8 cellular contexts compared by ENCODE assay signal in genomic region chr17:75776399-75777242, GRCh38. TPM values are rescaled to one million over a fixed set of nuclear protein-coding genes. Genes with fewer than 3 reads are reported as not detected.
DNase-seq lines count a peak whose midpoint lies in the region; ATAC-seq and TF ChIP-seq lines count a peak whose summit lies in the region.

No MANE protein-coding gene starts in this region.

- peak overlapping the region; percentile 88 for H3K4me3 Mint-ChIP-seq in activated CD8-positive, alpha-beta T cell treated with anti-CD3 and anti-CD28 coated beads for 36 hours
- peak overlapping the region; percentile 62 to 77 for H3K4me3 Mint-ChIP-seq in stimulated activated naive B cell treated with anti-CD40 and anti-IgM and Interleukin-4, amounts not matched to agents 10 μg/mL and 1 μg/mL and 100 μg/mL, for 72 hours

- H3K27me3 ChIP-seq in A673 (replicated peaks; ENCODE audit: insufficient read depth, low read depth, low read length, poor library complexity) (no peaks in the 10 kb centered on the region), right cardiac atrium (ENCODE audit: control insufficient read depth, insufficient read depth) (no peaks in the 10 kb centered on the region)

- BruUV-seq in A673 (replicated peaks; lab: Mats Ljungman, UMichigan) = no TSS peak

- H3K4me3 ChIP-seq in A673 (ENCODE audit: low read depth, low read length, poor library complexity, severe bottlenecking) (peak overlapping the region; percentile 88), right cardiac atrium (ENCODE audit: low read length) (peak overlapping the region; percentile 87)

- ATAC-seq in activated CD8-positive, alpha-beta T cell treated with anti-CD3 and anti-CD28 coated beads for 36 hours = no peak
- ATAC-seq in right cardiac atrium = no peak
- ATAC-seq in stimulated activated naive B cell treated with anti-CD40 and anti-IgM and Interleukin-4, amounts not matched to agents 10 μg/mL and 1 μg/mL and 100 μg/mL, for 72 hours (replicated peaks) = peak; percentile 4 to 17

- H3K4me1 ChIP-seq in A673 (ENCODE audit: insufficient read depth, low read length, poor library complexity, severe bottlenecking) (peaks cover 14% of the 10 kb centered on the region), right cardiac atrium (ENCODE audit: control insufficient read depth, insufficient read depth, low read length) (peaks cover 3% of the 10 kb centered on the region)

- H3K9me3 Mint-ChIP-seq in activated CD8-positive, alpha-beta T cell treated with anti-CD3 and anti-CD28 coated beads for 36 hours = no peaks in the 10 kb centered on the region
- no peaks in the 10 kb centered on the region for H3K9me3 Mint-ChIP-seq in stimulated activated naive B cell treated with anti-CD40 and anti-IgM and Interleukin-4, amounts not matched to agents 10 μg/mL and 1 μg/mL and 100 μg/mL, for 72 hours

- peaks cover 30% of the 10 kb centered on the region for H3K4me1 Mint-ChIP-seq in activated CD8-positive, alpha-beta T cell treated with anti-CD3 and anti-CD28 coated beads for 36 hours (ENCODE audit: low read depth)
- H3K4me1 Mint-ChIP-seq in stimulated activated naive B cell treated with anti-CD40 and anti-IgM and Interleukin-4, amounts not matched to agents 10 μg/mL and 1 μg/mL and 100 μg/mL, for 72 hours = peaks cover 23 to 53% of the 10 kb centered on the region in 2 donors

- H3K9me3 ChIP-seq in A673 (ENCODE audit: low read depth, low read length, poor library complexity, severe bottlenecking) (no peaks in the 10 kb centered on the region), right cardiac atrium (ENCODE audit: control insufficient read depth, low read length) (no peaks in the 10 kb centered on the region)

- intact Hi-C loops in A673 (cut with micrococcal nuclease; ENCODE audit: unreplicated experiment) (no loop called here), right cardiac atrium (cut with DNase I) (no loop called here)
- intact Hi-C loops in activated CD8-positive, alpha-beta T cell treated with anti-CD3 and anti-CD28 coated beads for 36 hours (cut with micrococcal nuclease) = no loop called here

- H3K27ac Mint-ChIP-seq in activated CD8-positive, alpha-beta T cell treated with anti-CD3 and anti-CD28 coated beads for 36 hours = peak overlapping the region; percentile 70
- peak overlapping the region; percentile 91 for H3K27ac Mint-ChIP-seq in stimulated activated naive B cell treated with anti-CD40 and anti-IgM and Interleukin-4, amounts not matched to agents 10 μg/mL and 1 μg/mL and 100 μg/mL, for 72 hours

- peaks cover 31% of the 10 kb centered on the region for H3K36me3 Mint-ChIP-seq in activated CD8-positive, alpha-beta T cell treated with anti-CD3 and anti-CD28 coated beads for 36 hours (ENCODE audit: low read depth)
- peaks cover 35 to 51% of the 10 kb centered on the region in 2 donors for H3K36me3 Mint-ChIP-seq in stimulated activated naive B cell treated with anti-CD40 and anti-IgM and Interleukin-4, amounts not matched to agents 10 μg/mL and 1 μg/mL and 100 μg/mL, for 72 hours

- peaks cover 2% of the 10 kb centered on the region for H3K27me3 Mint-ChIP-seq in activated CD8-positive, alpha-beta T cell treated with anti-CD3 and anti-CD28 coated beads for 36 hours
- H3K27me3 Mint-ChIP-seq in stimulated activated naive B cell treated with anti-CD40 and anti-IgM and Interleukin-4, amounts not matched to agents 10 μg/mL and 1 μg/mL and 100 μg/mL, for 72 hours = peaks cover 5 to 6% of the 10 kb centered on the region in 2 donors

- TF ChIP-seq CTCF in A673 (conservative IDR thresholded peaks at IDR 0.05; ENCODE audit: low read depth, low read length) = no peak
- no peak for TF ChIP-seq CTCF in activated CD8-positive, alpha-beta T cell treated with anti-CD3 and anti-CD28 coated beads for 36 hours (IDR thresholded peaks at IDR 0.05)

- POLR2A ChIA-PET in A673 (lab: Charles Lee; ENCODE audit: low non-redundant PET) = interaction anchor here (0.7 kb wide), 1 partner anchor 11 kb away, joined by 3 read pairs; no protein-coding TSS in a partner anchor
- POLR2A ChIA-PET in activated CD8-positive, alpha-beta T cell treated with anti-CD3 and anti-CD28 coated beads for 36 hours (lab: Charles Lee) = interaction anchor here (0.6 to 7.5 kb wide), 28 partner anchors 9 to 514 kb away, joined by 3 to 215 read pairs (median 5); partner anchors contain the start of genes GALK1, SMIM5, TRIM47 and TRIM65

- 11% methylated on average over 15 of the region's 15 CpGs for WGBS in right cardiac atrium

- peak overlapping the region; percentile 1 for H3K27ac ChIP-seq in A673 (ENCODE audit: low read depth, low read length, poor library complexity, severe bottlenecking)
- peak overlapping the region; percentile 83 for H3K27ac ChIP-seq in right cardiac atrium (ENCODE audit: low read length)

- H3K36me3 ChIP-seq in A673 (ENCODE audit: insufficient read depth, low read length, poor library complexity, severe bottlenecking) = peaks cover 32% of the 10 kb centered on the region

- CTCF ChIA-PET in A673 (lab: Charles Lee) = no interaction called here
- CTCF ChIA-PET in activated CD8-positive, alpha-beta T cell treated with anti-CD3 and anti-CD28 coated beads for 36 hours (lab: Charles Lee) = interaction anchor here (0.7 to 6.1 kb wide), 13 partner anchors 10 to 120 kb away, joined by 3 to 40 read pairs (median 4); partner anchors contain the start of genes GALK1 and TRIM65

- DNase-seq in A673 (ENCODE audit: low spot score) = no peak
- peak; percentile 60 for DNase-seq in HT-29 (ENCODE audit: low spot score)
- DNase-seq in activated CD8-positive, alpha-beta T cell treated with anti-CD3 and anti-CD28 coated beads for 36 hours = peak; percentile 47
- no peak for DNase-seq in right cardiac atrium
- peak; percentile 47 for DNase-seq in stimulated activated naive B cell treated with anti-CD40 and anti-IgM and Interleukin-4, amounts not matched to agents 10 μg/mL and 1 μg/mL and 100 μg/mL, for 72 hours
- DNase-seq in foreskin melanocyte = no peak
- no peak for DNase-seq in NK-92 (lab: John Stamatoyannopoulos, UW; ENCODE audit: unreplicated experiment)
- no peak for DNase-seq in NCI-H345 treated with DMSO at 0.1 percent for 48 hours (lab: John Stamatoyannopoulos, UW; ENCODE audit: unreplicated experiment)

RNA-seq across cellular contexts. Expression of gene UNK, which starts 8.0 kb away (rescaled TPM):
- total RNA-seq in A673 (2021) (53.2 and 60.0 TPM in 2 replicates), right cardiac atrium (10 to 100 TPM; 18.2 to 22.5 (median 19.9) TPM)
- 23.6 and 24.9 TPM in 2 replicates for total RNA-seq in HT-29 (2014; rRNA removed; shearing (Covaris generic))
- 10 to 100 TPM; 26.4 to 26.6 TPM for total RNA-seq in activated CD8-positive, alpha-beta T cell treated with anti-CD3 and anti-CD28 coated beads for 36 hours
- polyA plus RNA-seq in right cardiac atrium = 20.8 TPM

RNA-seq across cellular contexts. Expression of gene GALK1, which starts 11.6 kb away (rescaled TPM):
- 18.3 and 29.7 TPM in 2 replicates for total RNA-seq in A673 (2021)
- total RNA-seq in HT-29 (2014; rRNA removed; shearing (Covaris generic)) = 40.8 and 41.8 TPM in 2 replicates
- 10 to 100 TPM; 43.4 to 50.7 TPM for total RNA-seq in activated CD8-positive, alpha-beta T cell treated with anti-CD3 and anti-CD28 coated beads for 36 hours
- total RNA-seq in right cardiac atrium = 10 to 100 TPM; 15.9 to 19.5 (median 17.3) TPM
- polyA plus RNA-seq in right cardiac atrium = 22.6 TPM

RNA-seq across cellular contexts. Expression of gene ITGB4, which starts 55.4 kb away (rescaled TPM):
- total RNA-seq in A673 (2021) = 0.95 and 2.4 TPM in 2 replicates
- 224 and 281 TPM in 2 replicates for total RNA-seq in HT-29 (2014; rRNA removed; shearing (Covaris generic))
- 1 to 10 TPM in 1 of 2 experiments, under 1 TPM in 1; 0.69 to 1.8 TPM for total RNA-seq in activated CD8-positive, alpha-beta T cell treated with anti-CD3 and anti-CD28 coated beads for 36 hours
- 10 to 100 TPM; 19.9 to 29.7 (median 23.6) TPM for total RNA-seq in right cardiac atrium
- polyA plus RNA-seq in right cardiac atrium = 12.7 TPM

Comparison
In these comparisons a context has a peak if more than half of its experiments do, and no peak if none do; other contexts are left out.
1. DNase-seq: peak in HT-29 (single experiment), activated CD8-positive, alpha-beta T cell treated with anti-CD3 and anti-CD28 coated beads for 36 hours (single experiment) and stimulated activated naive B cell treated with anti-CD40 and anti-IgM and Interleukin-4, amounts not matched to agents 10 μg/mL and 1 μg/mL and 100 μg/mL, for 72 hours (single experiment); none in A673 (single experiment), right cardiac atrium (0 of 3), foreskin melanocyte (single experiment), NK-92 (single experiment) and NCI-H345 treated with DMSO at 0.1 percent for 48 hours (single experiment).
2. ATAC-seq: peak in stimulated activated naive B cell treated with anti-CD40 and anti-IgM and Interleukin-4, amounts not matched to agents 10 μg/mL and 1 μg/mL and 100 μg/mL, for 72 hours (2 of 2); none in activated CD8-positive, alpha-beta T cell treated with anti-CD3 and anti-CD28 coated beads for 36 hours (single experiment) and right cardiac atrium (0 of 2).